Comparison of ENCODE assay signal across 1 cellular context in the genomic region with DNA sequence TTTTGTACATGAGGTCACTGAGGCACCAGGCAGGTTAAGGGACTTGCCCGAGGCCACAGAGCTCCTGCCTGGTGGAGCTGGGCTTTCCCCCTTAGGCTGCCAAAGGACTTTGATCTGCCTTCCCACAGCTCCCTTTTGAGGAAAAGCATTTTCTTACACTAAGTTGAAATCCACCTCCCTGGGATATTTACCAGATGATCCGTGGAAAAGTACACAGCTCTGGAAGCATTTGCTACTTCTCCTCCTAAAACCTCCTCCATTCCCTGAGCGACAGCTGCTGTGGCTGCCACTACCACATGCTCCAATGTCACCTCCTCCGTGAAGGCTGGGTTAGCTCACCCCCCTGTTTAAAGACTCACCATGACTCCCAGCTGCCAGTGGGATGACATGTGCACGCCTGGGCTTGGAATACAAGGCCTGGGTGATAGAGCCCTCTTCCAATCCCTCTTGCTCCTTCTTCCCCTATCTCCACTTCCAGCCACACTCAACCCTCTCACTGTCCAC.
TF ChIP-seq lines count a peak whose summit lies in the region.

No MANE protein-coding gene starts in this region.

TF ChIP-seq in GM23338, 12 proteins besides CTCF, POLR2A, EP300 and RAD21 (continued from another document):
- TF ChIP-seq, protein P1, sequence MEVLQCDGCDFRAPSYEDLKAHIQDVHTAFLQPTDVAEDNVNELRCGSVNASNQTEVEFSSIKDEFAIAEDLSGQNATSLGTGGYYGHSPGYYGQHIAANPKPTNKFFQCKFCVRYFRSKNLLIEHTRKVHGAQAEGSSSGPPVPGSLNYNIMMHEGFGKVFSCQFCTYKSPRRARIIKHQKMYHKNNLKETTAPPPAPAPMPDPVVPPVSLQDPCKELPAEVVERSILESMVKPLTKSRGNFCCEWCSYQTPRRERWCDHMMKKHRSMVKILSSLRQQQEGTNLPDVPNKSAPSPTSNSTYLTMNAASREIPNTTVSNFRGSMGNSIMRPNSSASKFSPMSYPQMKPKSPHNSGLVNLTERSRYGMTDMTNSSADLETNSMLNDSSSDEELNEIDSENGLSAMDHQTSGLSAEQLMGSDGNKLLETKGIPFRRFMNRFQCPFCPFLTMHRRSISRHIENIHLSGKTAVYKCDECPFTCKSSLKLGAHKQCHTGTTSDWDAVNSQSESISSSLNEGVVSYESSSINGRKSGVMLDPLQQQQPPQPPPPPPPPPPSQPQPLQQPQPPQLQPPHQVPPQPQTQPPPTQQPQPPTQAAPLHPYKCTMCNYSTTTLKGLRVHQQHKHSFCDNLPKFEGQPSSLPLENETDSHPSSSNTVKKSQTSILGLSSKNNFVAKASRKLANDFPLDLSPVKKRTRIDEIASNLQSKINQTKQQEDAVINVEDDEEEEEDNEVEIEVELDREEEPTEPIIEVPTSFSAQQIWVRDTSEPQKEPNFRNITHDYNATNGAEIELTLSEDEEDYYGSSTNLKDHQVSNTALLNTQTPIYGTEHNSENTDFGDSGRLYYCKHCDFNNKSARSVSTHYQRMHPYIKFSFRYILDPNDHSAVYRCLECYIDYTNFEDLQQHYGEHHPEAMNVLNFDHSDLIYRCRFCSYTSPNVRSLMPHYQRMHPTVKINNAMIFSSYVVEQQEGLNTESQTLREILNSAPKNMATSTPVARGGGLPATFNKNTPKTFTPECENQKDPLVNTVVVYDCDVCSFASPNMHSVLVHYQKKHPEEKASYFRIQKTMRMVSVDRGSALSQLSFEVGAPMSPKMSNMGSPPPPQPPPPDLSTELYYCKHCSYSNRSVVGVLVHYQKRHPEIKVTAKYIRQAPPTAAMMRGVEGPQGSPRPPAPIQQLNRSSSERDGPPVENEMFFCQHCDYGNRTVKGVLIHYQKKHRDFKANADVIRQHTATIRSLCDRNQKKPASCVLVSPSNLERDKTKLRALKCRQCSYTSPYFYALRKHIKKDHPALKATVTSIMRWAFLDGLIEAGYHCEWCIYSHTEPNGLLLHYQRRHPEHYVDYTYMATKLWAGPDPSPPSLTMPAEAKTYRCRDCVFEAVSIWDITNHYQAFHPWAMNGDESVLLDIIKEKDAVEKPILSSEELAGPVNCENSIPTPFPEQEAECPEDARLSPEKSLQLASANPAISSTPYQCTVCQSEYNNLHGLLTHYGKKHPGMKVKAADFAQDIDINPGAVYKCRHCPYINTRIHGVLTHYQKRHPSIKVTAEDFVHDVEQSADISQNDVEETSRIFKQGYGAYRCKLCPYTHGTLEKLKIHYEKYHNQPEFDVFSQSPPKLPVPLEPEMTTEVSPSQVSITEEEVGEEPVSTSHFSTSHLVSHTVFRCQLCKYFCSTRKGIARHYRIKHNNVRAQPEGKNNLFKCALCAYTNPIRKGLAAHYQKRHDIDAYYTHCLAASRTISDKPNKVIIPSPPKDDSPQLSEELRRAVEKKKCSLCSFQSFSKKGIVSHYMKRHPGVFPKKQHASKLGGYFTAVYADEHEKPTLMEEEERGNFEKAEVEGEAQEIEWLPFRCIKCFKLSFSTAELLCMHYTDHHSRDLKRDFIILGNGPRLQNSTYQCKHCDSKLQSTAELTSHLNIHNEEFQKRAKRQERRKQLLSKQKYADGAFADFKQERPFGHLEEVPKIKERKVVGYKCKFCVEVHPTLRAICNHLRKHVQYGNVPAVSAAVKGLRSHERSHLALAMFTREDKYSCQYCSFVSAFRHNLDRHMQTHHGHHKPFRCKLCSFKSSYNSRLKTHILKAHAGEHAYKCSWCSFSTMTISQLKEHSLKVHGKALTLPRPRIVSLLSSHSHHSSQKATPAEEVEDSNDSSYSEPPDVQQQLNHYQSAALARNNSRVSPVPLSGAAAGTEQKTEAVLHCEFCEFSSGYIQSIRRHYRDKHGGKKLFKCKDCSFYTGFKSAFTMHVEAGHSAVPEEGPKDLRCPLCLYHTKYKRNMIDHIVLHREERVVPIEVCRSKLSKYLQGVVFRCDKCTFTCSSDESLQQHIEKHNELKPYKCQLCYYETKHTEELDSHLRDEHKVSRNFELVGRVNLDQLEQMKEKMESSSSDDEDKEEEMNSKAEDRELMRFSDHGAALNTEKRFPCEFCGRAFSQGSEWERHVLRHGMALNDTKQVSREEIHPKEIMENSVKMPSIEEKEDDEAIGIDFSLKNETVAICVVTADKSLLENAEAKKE (CRISPR knock-in tag; IDR thresholded peaks at IDR 0.05), result no peak
- no peak for TF ChIP-seq ETS1 (IDR thresholded peaks at IDR 0.05)
- no peak for TF ChIP-seq CREB1 (CRISPR knock-in tag; IDR thresholded peaks at IDR 0.05; ENCODE audit: low read depth)
